Comparison of ENCODE assay signal across 22 cellular contexts in the genomic region with DNA sequence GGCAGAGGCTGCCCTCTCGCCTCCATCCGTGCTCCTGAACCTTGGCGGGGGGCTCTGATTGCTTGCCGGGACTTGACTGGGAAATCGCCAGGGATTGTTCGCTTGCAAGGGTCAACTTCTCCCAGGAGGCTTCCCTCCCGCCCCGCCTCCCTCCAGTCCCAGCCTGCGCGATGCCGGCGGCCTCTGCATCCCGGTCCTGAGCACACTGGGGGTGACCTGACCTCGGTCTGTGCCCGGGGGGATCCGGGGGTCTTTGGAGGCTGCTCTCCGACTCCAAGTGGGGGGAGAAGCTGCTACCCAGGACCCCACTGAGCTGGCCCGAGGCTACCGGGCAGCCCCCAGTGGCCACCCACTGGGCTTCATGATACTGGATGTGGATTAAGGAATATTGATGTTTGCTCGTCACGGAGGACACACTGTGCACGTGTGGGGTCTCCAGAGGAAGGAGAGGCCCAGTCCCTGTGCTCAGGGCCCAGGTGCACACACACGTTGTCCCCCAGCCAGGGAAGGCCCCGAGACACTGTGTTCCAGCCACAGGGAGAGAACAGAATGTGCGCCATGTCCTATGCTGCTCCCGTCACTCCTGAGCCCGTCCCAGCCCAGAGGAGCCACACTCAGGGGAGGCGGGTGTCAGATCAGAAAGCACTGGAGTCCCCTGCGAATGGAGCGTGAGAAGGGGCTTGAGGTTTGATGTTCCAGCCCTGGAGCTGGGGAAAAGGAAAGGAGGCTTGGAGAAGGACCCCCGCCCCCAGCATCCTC. TPM values are rescaled to one million over a fixed set of nuclear protein-coding genes. Genes with fewer than 3 reads are reported as not detected.
DNase-seq lines count a peak whose midpoint lies in the region; ATAC-seq, FAIRE-seq and TF ChIP-seq lines count a peak whose summit lies in the region.
"Had no signal": no experiment of that assay in that cellular context is flagged by ENCODE, and none has a peak within 500 bp of the region (broad histone marks: within the 10 kb centered on the region; RNA-seq: fewer than 3 reads in every experiment).

No MANE protein-coding gene starts in this region.

- 25% methylated on average over 8 of the region's 31 CpGs; no CpG with 5 or more reads in 1 of the 2 experiments for WGBS in IMR-90 (ENCODE audit: extremely low coverage in 2 of 2, insufficient read length in 1 of 2), 2 experiments

- no peaks in the 10 kb centered on the region for H3K4me1 Mint-ChIP-seq in activated CD4-positive, alpha-beta memory T cell treated with anti-CD3 and anti-CD28 coated beads, Interleukin-2, amount 10 ng/mL, durations not matched to agents 7 days and 5 days
- H3K4me1 Mint-ChIP-seq: IgD-negative memory B cell had no signal

- DNase-seq in GM03348 (ENCODE audit: low spot score) (peak; percentile 7), IMR-90 (no peak), kidney (peak; percentile 57), posterior vena cava (ENCODE audit: low spot score) (peak; percentile 68), T-helper 9 cell (no peak), GOT3 (lab: John Stamatoyannopoulos, UW) (no peak)
- no peak for DNase-seq in activated CD4-positive, alpha-beta memory T cell treated with anti-CD3 and anti-CD28 coated beads, Interleukin-2, amount 10 ng/mL, durations not matched to agents 7 days and 5 days
- DNase-seq: BE2C; CD8-positive, alpha-beta T cell; DMS79; GM23248; HFFc6; NCI-H187 treated with DMSO at 0.1 percent for 48 hours; NCI-H345; NCI-H69; SHP77 had no signal

- no peak for TF ChIP-seq RAD21 in IMR-90 (IDR thresholded peaks at IDR 0.05; ENCODE audit: low read length)

- intact Hi-C loops in IMR-90 (cut with micrococcal nuclease) (no loop called here), kidney (cut with DNase I) (no loop called here), posterior vena cava (cut with DNase I) (no loop called here)

- no peak overlapping the region for H2BK5ac ChIP-seq in IMR-90 (ENCODE audit: low read depth, low read length, poor library complexity, severe bottlenecking)

- TF ChIP-seq CTCF in IMR-90 (conservative IDR thresholded peaks at IDR 0.05; ENCODE audit: low read depth, low read length): no peak
- no peak for TF ChIP-seq CTCF in kidney (IDR thresholded peaks at IDR 0.05; ENCODE audit: borderline replicate concordance, extremely low read depth, insufficient read depth)

- H2BK20ac ChIP-seq in IMR-90 (ENCODE audit: low read depth, low read length): no peak overlapping the region

- no peak overlapping the region for H2AK5ac ChIP-seq in IMR-90 (ENCODE audit: low read depth, low read length)

- FAIRE-seq in kidney (lab: Jason Lieb, UNC): no peak
- FAIRE-seq: D721Med, RCC 7860 had no signal

- no peak overlapping the region for H3K4ac ChIP-seq in IMR-90 (ENCODE audit: low read depth, low read length)

- no peaks in the 10 kb centered on the region for H3K79me1 ChIP-seq in IMR-90 (ENCODE audit: low read depth in 1 of 2, low read length in 2 of 2)

- POLR2A ChIA-PET in IMR-90 (lab: Charles Lee; ENCODE audit: unreplicated experiment): no interaction called here
- POLR2A ChIA-PET in activated CD4-positive, alpha-beta memory T cell treated with anti-CD3 and anti-CD28 coated beads, Interleukin-2, amount 10 ng/mL, durations not matched to agents 7 days and 5 days (lab: Charles Lee): no interaction called here

- H3K14ac ChIP-seq in IMR-90 (replicated peaks; ENCODE audit: low read depth, low read length): no peak overlapping the region

- H3K9ac ChIP-seq in IMR-90 (ENCODE audit: low read depth, low read length) (no peak overlapping the region), kidney (ENCODE audit: low read length in 2 of 2) (no peak overlapping the region)
- H3K9ac ChIP-seq: GM23248 had no signal

- H3K18ac ChIP-seq in IMR-90 (ENCODE audit: low read depth, low read length): no peak overlapping the region

- H3K4me1 ChIP-seq in IMR-90 (ENCODE audit: control insufficient read depth, insufficient read depth, low read length) (peaks cover 2% of the 10 kb centered on the region; the same call in 1 of the 2 replicates), kidney (ENCODE audit: control insufficient read depth in 1 of 2, insufficient read depth in 1 of 2, low read depth in 1 of 2, low read length in 2 of 2) (no peaks in the 10 kb centered on the region)
- H3K4me1 ChIP-seq: BE2C had no signal

- H2BK15ac ChIP-seq in IMR-90 (ENCODE audit: low read depth, low read length): no peak overlapping the region

- no peak overlapping the region for H3K4me3 Mint-ChIP-seq in activated CD4-positive, alpha-beta memory T cell treated with anti-CD3 and anti-CD28 coated beads, Interleukin-2, amount 10 ng/mL, durations not matched to agents 7 days and 5 days
- H3K4me3 Mint-ChIP-seq: CD8-positive, alpha-beta T cell; HFFc6; IgD-negative memory B cell had no signal

- H2AK9ac ChIP-seq in IMR-90 (replicated peaks; ENCODE audit: low read depth, low read length, poor library complexity): no peak overlapping the region

- H3K27ac Mint-ChIP-seq in activated CD4-positive, alpha-beta memory T cell treated with anti-CD3 and anti-CD28 coated beads, Interleukin-2, amount 10 ng/mL, durations not matched to agents 7 days and 5 days: no peak overlapping the region
- H3K27ac Mint-ChIP-seq: CD8-positive, alpha-beta T cell; HFFc6; IgD-negative memory B cell had no signal

- dilution Hi-C loops in IMR-90 (cut with HindIII; ENCODE audit: low sequenced_read_pairs, unreplicated experiment): no loop called here

- no peak overlapping the region for H3K23ac ChIP-seq in IMR-90 (ENCODE audit: low read depth, low read length)

- no peak overlapping the region for H4K8ac ChIP-seq in IMR-90 (ENCODE audit: low read depth in 2 of 2, low read length in 2 of 2)

- no peaks in the 10 kb centered on the region for H3K9me1 ChIP-seq in IMR-90 (ENCODE audit: insufficient read depth, low read length)

- in situ Hi-C loops in IMR-90 (cut with MboI; ENCODE audit: low sequenced_read_pairs): no loop called here

- no peak for TF ChIP-seq POLR2A in IMR-90 (IDR thresholded peaks at IDR 0.05; ENCODE audit: low read depth, low read length)

- H3K9me3 ChIP-seq in IMR-90 (ENCODE audit: control insufficient read depth, insufficient read depth, low read length) (no peaks in the 10 kb centered on the region), kidney (ENCODE audit: control insufficient read depth in 1 of 2, low read length in 2 of 2) (no peaks in the 10 kb centered on the region)
- H3K9me3 ChIP-seq: BE2C had no signal

- H3K36me3 Mint-ChIP-seq in activated CD4-positive, alpha-beta memory T cell treated with anti-CD3 and anti-CD28 coated beads, Interleukin-2, amount 10 ng/mL, durations not matched to agents 7 days and 5 days (ENCODE audit: low read depth): no peaks in the 10 kb centered on the region
- H3K36me3 Mint-ChIP-seq: CD8-positive, alpha-beta T cell; IgD-negative memory B cell had no signal

- H3K4me2 ChIP-seq in IMR-90 (ENCODE audit: low read depth, low read length): no peak overlapping the region

- peak overlapping the region; percentile 35 for H2AFZ ChIP-seq in IMR-90 (replicated peaks; ENCODE audit: low read length, poor library complexity)
- H2AFZ ChIP-seq: GM23248 had no signal

- no peak overlapping the region for H3K4me3 ChIP-seq in IMR-90 (ENCODE audit: insufficient read depth, low read depth, low read length)
- no peak overlapping the region for H3K4me3 ChIP-seq in kidney (ENCODE audit: low read length in 2 of 2)
- H3K4me3 ChIP-seq: GM23248 had no signal

- H4K91ac ChIP-seq in IMR-90 (ENCODE audit: insufficient read depth, low read depth, low read length): no peak overlapping the region

- H4K20me1 ChIP-seq in IMR-90 (ENCODE audit: insufficient read depth, low read length): no peaks in the 10 kb centered on the region

- no peak overlapping the region for H2BK120ac ChIP-seq in IMR-90 (ENCODE audit: low read depth, low read length)

- BruUV-seq in IMR-90 (replicated peaks; lab: Mats Ljungman, UMichigan): no TSS peak

- CTCF ChIA-PET in IMR-90 (lab: Yijun Ruan, JAX): interaction anchor here (0.5 kb wide), 1 partner anchor 267 kb away, joined by 3 read pairs; no protein-coding TSS in a partner anchor
- CTCF ChIA-PET in activated CD4-positive, alpha-beta memory T cell treated with anti-CD3 and anti-CD28 coated beads, Interleukin-2, amount 10 ng/mL, durations not matched to agents 7 days and 5 days (lab: Charles Lee): no interaction called here

- no peaks in the 10 kb centered on the region for H3K9me3 Mint-ChIP-seq in activated CD4-positive, alpha-beta memory T cell treated with anti-CD3 and anti-CD28 coated beads, Interleukin-2, amount 10 ng/mL, durations not matched to agents 7 days and 5 days
- H3K9me3 Mint-ChIP-seq: CD8-positive, alpha-beta T cell had no signal

- H3K27me3 ChIP-seq in IMR-90 (ENCODE audit: control insufficient read depth, insufficient read depth, low read length): peaks cover 70% of the 10 kb centered on the region

- H3K27ac ChIP-seq in IMR-90 (ENCODE audit: insufficient read depth, low read length) (no peak overlapping the region), kidney (ENCODE audit: low read depth in 2 of 2, low read length in 2 of 2) (no peak overlapping the region)
- H3K27ac ChIP-seq: GM23248 had no signal

- no peak overlapping the region for H4K5ac ChIP-seq in IMR-90 (ENCODE audit: low read depth, low read length)

- ATAC-seq in IMR-90 (ENCODE audit: low read depth) (no peak), HG03378 (IDR thresholded peaks at IDR 0.05; ENCODE audit: unreplicated experiment) (no peak)
- ATAC-seq: CD8-positive, alpha-beta T cell had no signal

- H3K56ac ChIP-seq in IMR-90 (ENCODE audit: extremely low read depth, insufficient read depth, low read length): no peak overlapping the region

- peaks cover 14% of the 10 kb centered on the region for H3K27me3 Mint-ChIP-seq in activated CD4-positive, alpha-beta memory T cell treated with anti-CD3 and anti-CD28 coated beads, Interleukin-2, amount 10 ng/mL, durations not matched to agents 7 days and 5 days

- no peaks in the 10 kb centered on the region for H3K36me3 ChIP-seq in IMR-90 (ENCODE audit: control insufficient read depth, insufficient read depth, low read length)
- no peaks in the 10 kb centered on the region for H3K36me3 ChIP-seq in kidney (ENCODE audit: control insufficient read depth in 1 of 2, insufficient read depth in 2 of 2, low read length in 2 of 2)
- H3K36me3 ChIP-seq: BE2C had no signal

TF ChIP-seq in IMR-90, 13 proteins besides CTCF, POLR2A, EP300 and RAD21 (continues in another document):
- TF ChIP-seq CEBPB (IDR thresholded peaks at IDR 0.05; ENCODE audit: low read depth, low read length): no peak
- TF ChIP-seq SMC3 (IDR thresholded peaks at IDR 0.05; ENCODE audit: low read depth, low read length): no peak
- TF ChIP-seq MXI1 (IDR thresholded peaks at IDR 0.05; ENCODE audit: borderline replicate concordance, low read depth, low read length): no peak
- no peak for TF ChIP-seq NFE2L2 (IDR thresholded peaks at IDR 0.05; ENCODE audit: low read depth, low read length)
- TF ChIP-seq MAFK (IDR thresholded peaks at IDR 0.05; ENCODE audit: low read depth, low read length): no peak

RNA-seq across cellular contexts. Expression of gene NKX1-1, which starts 55.9 kb away (rescaled TPM):
- total RNA-seq in IMR-90 (2012; rRNA removed) (not detected in 2 replicates), kidney (not detected), posterior vena cava (not detected)
- polyA plus RNA-seq in IMR-90 (2012; rRNA removed) (not detected in 2 replicates), kidney (ENCODE audit: insufficient read depth, low read depth, low replicate concordance) (not detected)
- polyA plus RNA-seq in IMR-90 (2012; cell fraction: cytosol; rRNA removed): not detected in 2 replicates
- polyA plus RNA-seq in IMR-90 (2012; cell fraction: nucleus; rRNA removed; ENCODE audit: low replicate concordance): not detected in 2 replicates
- total RNA-seq in activated CD4-positive, alpha-beta memory T cell treated with anti-CD3 and anti-CD28 coated beads, Interleukin-2, amount 10 ng/mL, durations not matched to agents 7 days and 5 days: not detected
- total RNA-seq: CD8-positive, alpha-beta T cell; GM23248; HFFc6; HT-29; LHCN-M2 had no signal
- polyA plus RNA-seq: GM23248, IgD-negative memory B cell had no signal

Comparison
In these comparisons a context has a peak if more than half of its experiments do, and no peak if none do; other contexts are left out.
1. DNase-seq: peak in GM03348 (single experiment), kidney (single experiment) and posterior vena cava (single experiment); none in IMR-90 (single experiment), activated CD4-positive, alpha-beta memory T cell treated with anti-CD3 and anti-CD28 coated beads, Interleukin-2, amount 10 ng/mL, durations not matched to agents 7 days and 5 days (single experiment), T-helper 9 cell (single experiment) and GOT3 (single experiment).